Comparison of ENCODE assay signal across 12 cellular contexts in genomic region chr4:74402692-74403460, GRCh38. TPM values are rescaled to one million over a fixed set of nuclear protein-coding genes. Genes with fewer than 3 reads are reported as not detected.
DNase-seq lines count a peak whose midpoint lies in the region; ATAC-seq and TF ChIP-seq lines count a peak whose summit lies in the region.
"Had no signal": no experiment of that assay in that cellular context is flagged by ENCODE, and none has a peak within 500 bp of the region (broad histone marks: within the 10 kb centered on the region; RNA-seq: fewer than 3 reads in every experiment).

No MANE protein-coding gene starts in this region.

- H3K9me3 ChIP-seq in HCT116 (ENCODE audit: control insufficient read depth in 1 of 2, insufficient read depth in 1 of 2, low read depth in 1 of 2, low read length in 2 of 2), result no peaks in the 10 kb centered on the region
- H3K9me3 ChIP-seq in hepatocyte (ENCODE audit: low read depth), result no peaks in the 10 kb centered on the region
- H3K9me3 ChIP-seq: Caco-2, neutrophil had no signal

- no peak for TF ChIP-seq CTCF in HCT116 (IDR thresholded peaks at IDR 0.05 in 2 of 3, conservative IDR thresholded peaks at IDR 0.05 in 1 of 3; ENCODE audit: borderline replicate concordance in 1 of 3, insufficient read depth in 1 of 3, low read depth in 2 of 3, low read length in 2 of 3)
- TF ChIP-seq CTCF in hepatocyte (IDR thresholded peaks at IDR 0.05; ENCODE audit: poor library complexity), result no peak

- H3K9me2 ChIP-seq in HCT116 (ENCODE audit: insufficient read depth), result no peaks in the 10 kb centered on the region; the same call in 1 of the 2 replicates
- H3K9me2 ChIP-seq in hepatocyte (replicated peaks; ENCODE audit: insufficient read depth), result no peaks in the 10 kb centered on the region

- TF ChIP-seq POLR2A in HCT116 (IDR thresholded peaks at IDR 0.05; ENCODE audit: borderline replicate concordance, extremely low read depth, insufficient read depth, insufficient read length), result no peak

- no peaks in the 10 kb centered on the region for H4K20me1 ChIP-seq in HCT116 (ENCODE audit: insufficient read depth)
- no peaks in the 10 kb centered on the region for H4K20me1 ChIP-seq in hepatocyte (ENCODE audit: insufficient read depth, poor library complexity, severe bottlenecking)

- CTCF ChIA-PET in HCT116 (lab: Charles Lee), result no interaction called here

- H3K36me3 ChIP-seq in HCT116 (ENCODE audit: control insufficient read depth in 1 of 2, insufficient read depth in 2 of 2, low read length in 2 of 2), result no peaks in the 10 kb centered on the region
- no peaks in the 10 kb centered on the region for H3K36me3 ChIP-seq in hepatocyte (replicated peaks; ENCODE audit: insufficient read depth, low read depth)
- H3K36me3 ChIP-seq: neutrophil had no signal

- H3K4me1 ChIP-seq in HCT116 (ENCODE audit: control insufficient read depth in 1 of 2, insufficient read depth in 2 of 2, low read length in 2 of 2) (peaks cover 4 to 25% of the 10 kb centered on the region in 2 experiments; a peak in 3 of 4 replicates), hepatocyte (ENCODE audit: insufficient read depth) (no peaks in the 10 kb centered on the region)
- H3K4me1 ChIP-seq: Caco-2 had no signal

- RAD21 ChIA-PET in HCT116 (lab: Charles Lee; ENCODE audit: low non-redundant PET in 1 of 2, low total read pairs in 2 of 2, uncharacterized antibody in 2 of 2, unreplicated experiment in 2 of 2), result no interaction called here

- BruUV-seq in HCT116 (replicated peaks; lab: Mats Ljungman, UMichigan), result no TSS peak

- H3K27ac ChIP-seq in HCT116 (ENCODE audit: low read depth, low read length) (no peak overlapping the region), hepatocyte (no peak overlapping the region)
- H3K27ac ChIP-seq: neutrophil had no signal

- H3K9ac ChIP-seq in HCT116 (ENCODE audit: low read length), result no peak overlapping the region

- H3K4me2 ChIP-seq in HCT116 (ENCODE audit: low read length) (no peak overlapping the region), hepatocyte (no peak overlapping the region)

- H3K27me3 ChIP-seq in HCT116 (ENCODE audit: insufficient read depth, low read length), result no peaks in the 10 kb centered on the region
- H3K27me3 ChIP-seq in hepatocyte, result no peaks in the 10 kb centered on the region
- H3K27me3 ChIP-seq: neutrophil had no signal

- intact Hi-C loops in HCT116 (cut with micrococcal nuclease), result no loop called here

- TF ChIP-seq RAD21 in HCT116 (IDR thresholded peaks at IDR 0.05; ENCODE audit: low read depth), result no peak

- WGBS in hepatocyte (ENCODE audit: low lambda C conversion rate, missing lambda C conversion rate), result 51% methylated on average over 5 of the region's 5 CpGs

- ATAC-seq in GM18909 (IDR thresholded peaks at IDR 0.05; ENCODE audit: poor library complexity, unreplicated experiment) (peak; percentile 98), HCT116 (no peak), HG03378 (IDR thresholded peaks at IDR 0.05; ENCODE audit: unreplicated experiment) (peak; percentile 98)

- H3K4me3 ChIP-seq in HCT116 (replicated peaks in 1 of 2; ENCODE audit: low read depth in 1 of 2, low read length in 2 of 2) (no peak overlapping the region), hepatocyte (no peak overlapping the region)

- POLR2A ChIA-PET in HCT116 (lab: Charles Lee), result interaction anchor here (1.5 kb wide), 1 partner anchor 42 kb away, joined by 5 read pairs; the partner anchor contains the start of gene AREG

- H2AFZ ChIP-seq in HCT116 (ENCODE audit: low read depth, low read length, poor library complexity, severe bottlenecking), result peak overlapping the region; percentile 3
- no peak overlapping the region for H2AFZ ChIP-seq in hepatocyte

- no peaks in the 10 kb centered on the region for H3K79me2 ChIP-seq in HCT116 (ENCODE audit: insufficient read depth, low read length)
- no peaks in the 10 kb centered on the region for H3K79me2 ChIP-seq in hepatocyte

- DNase-seq in HCT116 (ENCODE audit: low read depth, low spot score) (no peak), hepatocyte (ENCODE audit: low spot score) (peak; percentile 16), HuH-7 (ENCODE audit: low spot score) (no peak), NCI-H2081 (lab: John Stamatoyannopoulos, UW) (no peak), hypothalamus (lab: John Stamatoyannopoulos, UW) (no peak), SW 1271 (lab: John Stamatoyannopoulos, UW) (no peak)
- DNase-seq: activated naive CD4-positive, alpha-beta T cell treated with Interleukin-2 at 50 U/mL for 16 hours; Caco-2; NCI-H748 treated with DMSO at 0.1 percent for 48 hours had no signal

TF ChIP-seq in HCT116, 20 proteins besides CTCF, POLR2A, EP300 and RAD21:
- TF ChIP-seq CBX3 (IDR thresholded peaks at IDR 0.05; ENCODE audit: low read depth) (no peak), EZH2phosphoT487 (IDR thresholded peaks at IDR 0.05; ENCODE audit: borderline replicate concordance) (no peak), POLR2AphosphoS5 (IDR thresholded peaks at IDR 0.05; ENCODE audit: low read depth, low read length) (no peak)
- TF ChIP-seq, protein P1, sequence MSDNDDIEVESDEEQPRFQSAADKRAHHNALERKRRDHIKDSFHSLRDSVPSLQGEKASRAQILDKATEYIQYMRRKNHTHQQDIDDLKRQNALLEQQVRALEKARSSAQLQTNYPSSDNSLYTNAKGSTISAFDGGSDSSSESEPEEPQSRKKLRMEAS (IDR thresholded peaks at IDR 0.05), result no peak

RNA-seq across cellular contexts. Expression of gene EREG, which starts 37.9 kb away (rescaled TPM):
- total RNA-seq in HCT116 (2021; ENCODE audit: unreplicated experiment) (498 TPM), hepatocyte (18.9 and 28.3 TPM in 2 replicates)
- polyA plus RNA-seq in HCT116 (2012), result 167 and 184 TPM in 2 replicates
- polyA plus RNA-seq in hepatocyte, result 4.5 and 5.7 TPM in 2 replicates

RNA-seq across cellular contexts. Expression of gene AREG, which starts 42.1 kb away (rescaled TPM):
- 739 TPM for total RNA-seq in HCT116 (2021; ENCODE audit: unreplicated experiment)
- 858 and 927 TPM in 2 replicates for polyA plus RNA-seq in HCT116 (2012)
- 116 and 128 TPM in 2 replicates for total RNA-seq in hepatocyte
- polyA plus RNA-seq in hepatocyte, result 129 and 135 TPM in 2 replicates

Comparison
In these comparisons a context has a peak if more than half of its experiments do, and no peak if none do; other contexts are left out.
1. RNA of gene EREG, which starts 37.9 kb away (total RNA-seq): 498 TPM in HCT116 (single experiment); 18.9 to 28.3 TPM in hepatocyte; every median in the first group is over 10 times any median in the second.